Comparison of ENCODE assay signal across 8 cellular contexts in genomic region chr1:21324368-21325137, GRCh38. TPM values are rescaled to one million over a fixed set of nuclear protein-coding genes. Genes with fewer than 3 reads are reported as not detected.
DNase-seq lines count a peak whose midpoint lies in the region; ATAC-seq and TF ChIP-seq lines count a peak whose summit lies in the region.

No MANE protein-coding gene starts in this region.

- WGBS in esophagus squamous epithelium, 2 donors = 2% methylated on average over 10 to 12 of the region's 14 CpGs
- 8% methylated on average over 12 of the region's 14 CpGs for WGBS in suprapubic skin

- H3K27ac ChIP-seq in esophagus squamous epithelium (peak overlapping the region; percentile 79 to 97 (median 86)), suprapubic skin (peak overlapping the region; percentile 74)

- intact Hi-C loops in esophagus squamous epithelium (cut with DNase I) = no loop called here

- H3K27me3 ChIP-seq in esophagus squamous epithelium (no peaks in the 10 kb centered on the region), suprapubic skin (no peaks in the 10 kb centered on the region)

- TF ChIP-seq CTCF in GM12865 (IDR thresholded peaks at IDR 0.05; ENCODE audit: insufficient read depth, low read depth, low read length, missing control alignments) = no peak
- TF ChIP-seq CTCF in esophagus squamous epithelium (IDR thresholded peaks at IDR 0.05) = no peak
- no peak for TF ChIP-seq CTCF in omental fat pad (IDR thresholded peaks at IDR 0.05)
- TF ChIP-seq CTCF in suprapubic skin (IDR thresholded peaks at IDR 0.05) = no peak

- no peaks in the 10 kb centered on the region for H3K36me3 ChIP-seq in esophagus squamous epithelium
- no peaks in the 10 kb centered on the region for H3K36me3 ChIP-seq in suprapubic skin

- H3K4me1 ChIP-seq in esophagus squamous epithelium (peaks cover 49 to 100% (median 84%) of the 10 kb centered on the region in 3 donors), suprapubic skin (peaks cover 86% of the 10 kb centered on the region)

- peak; percentile 62 for DNase-seq in GM12865 (ENCODE audit: low read depth)
- DNase-seq in NCI-H69 (lab: John Stamatoyannopoulos, UW) = peak; percentile 58
- peak; percentile 76 for DNase-seq in activated T-cell treated with anti-CD3 and anti-CD28 coated beads for 24 hours (ENCODE audit: low read depth)
- no peak for DNase-seq in esophagus squamous epithelium (lab: John Stamatoyannopoulos, UW)
- DNase-seq in omental fat pad (ENCODE audit: low spot score) = peak; percentile 47
- peak in 1 of 2 donors; percentile 91 for DNase-seq in suprapubic skin (ENCODE audit: low spot score in 2 of 2)
- no peak for DNase-seq in NCI-H128 (lab: John Stamatoyannopoulos, UW; ENCODE audit: unreplicated experiment)
- no peak for DNase-seq in cerebellum (ENCODE audit: low spot score)

- H3K9me3 ChIP-seq in esophagus squamous epithelium = no peaks in the 10 kb centered on the region
- H3K9me3 ChIP-seq in suprapubic skin = no peaks in the 10 kb centered on the region

- peak; percentile 81 for ATAC-seq in omental fat pad (ENCODE audit: low FRiP score)

- TF ChIP-seq POLR2A in esophagus squamous epithelium (IDR thresholded peaks at IDR 0.05) (peak in 1 of 4 donors; percentile 3), suprapubic skin (IDR thresholded peaks at IDR 0.05) (no peak)

- H3K4me3 ChIP-seq in GM12865 (ENCODE audit: low read depth, low read length) = no peak overlapping the region
- H3K4me3 ChIP-seq in esophagus squamous epithelium = peak overlapping the region in 1 of 4 donors; percentile 44
- peak overlapping the region; percentile 2 for H3K4me3 ChIP-seq in suprapubic skin

- no peak for TF ChIP-seq EP300 in suprapubic skin (IDR thresholded peaks at IDR 0.05)

RNA-seq across cellular contexts. Expression of gene ECE1, which starts 34.3 kb away (rescaled TPM):
- total RNA-seq in esophagus squamous epithelium (10 to 100 TPM; 11.3 to 42.2 (median 24.1) TPM), omental fat pad (100 to 1,000 TPM in 2 of 4 donors, 10 to 100 TPM in 2; 43.5 to 158 (median 114) TPM), suprapubic skin (10 to 100 TPM; 40.8 to 64.2 (median 55.3) TPM), cerebellum (12.6 TPM)

Comparison
In these comparisons a context has a peak if more than half of its experiments do, and no peak if none do; other contexts are left out.
1. DNase-seq: peak in GM12865 (single experiment), NCI-H69 (single experiment), activated T-cell treated with anti-CD3 and anti-CD28 coated beads for 24 hours (single experiment) and omental fat pad (single experiment); none in esophagus squamous epithelium (single experiment), NCI-H128 (single experiment) and cerebellum (single experiment).